ENCODE assay signal across 10 cellular contexts in genomic region chr19:38842439-38843174, GRCh38. TPM values are rescaled to one million over a fixed set of nuclear protein-coding genes. Genes with fewer than 3 reads are reported as not detected.
DNase-seq lines count a peak whose midpoint lies in the region; ATAC-seq and TF ChIP-seq lines count a peak whose summit lies in the region.
"Had no signal": no experiment of that assay in that cellular context is flagged by ENCODE, and none has a peak within 500 bp of the region (broad histone marks: within the 10 kb centered on the region; RNA-seq: fewer than 3 reads in every experiment).

No MANE protein-coding gene starts in this region.

- no peak overlapping the region for H3K4me3 Mint-ChIP-seq in chondrocyte (ENCODE audit: unreplicated experiment)

- peaks cover 62% of the 10 kb centered on the region for H3K36me3 Mint-ChIP-seq in chondrocyte (ENCODE audit: low read depth)

- in situ Hi-C loops in HAP-1 (cut with MboI; ENCODE audit: low sequenced_read_pairs), result no loop called here

- H3K27me3 ChIP-seq in HAP-1 (ENCODE audit: low read depth), result no peaks in the 10 kb centered on the region

- peaks cover 15% of the 10 kb centered on the region for H3K4me1 Mint-ChIP-seq in chondrocyte (ENCODE audit: low read depth)

- DNase-seq in GM03348 (ENCODE audit: low spot score), result peak; percentile 0
- DNase-seq in activated CD4-positive, alpha-beta T cell treated with anti-CD3 and anti-CD28 coated beads, Interleukin-2, amount 50 U/mL, for 4 hours, result peak; percentile 44 to 48
- no peak for DNase-seq in chondrocyte (ENCODE audit: low spot score)
- peak; percentile 55 to 58 for DNase-seq in stimulated activated CD4-positive, alpha-beta T cell treated with anti-CD3 and anti-CD28 coated beads, Interleukin-2, amount 100 ng/mL, for 24 hours
- DNase-seq in NCI-H2029 treated with DMSO at 0.1 percent for 48 hours (lab: John Stamatoyannopoulos, UW), result no peak
- DNase-seq in NCI-H1436 (lab: John Stamatoyannopoulos, UW), result no peak
- no peak for DNase-seq in HAP-1 (ENCODE audit: low spot score in 2 of 2)
- DNase-seq: NCI-H524 had no signal

- no peak for TF ChIP-seq CTCF in chondrocyte (IDR thresholded peaks at IDR 0.05)

- H3K27me3 Mint-ChIP-seq in chondrocyte (ENCODE audit: low read depth), result no peaks in the 10 kb centered on the region

- H3K4me3 ChIP-seq in HAP-1, result no peak overlapping the region

- peaks cover 97% of the 10 kb centered on the region for H3K36me3 ChIP-seq in HAP-1 (replicated peaks)

- no peaks in the 10 kb centered on the region for H3K9me3 Mint-ChIP-seq in chondrocyte (ENCODE audit: low read depth)

- ATAC-seq in HG03039 (IDR thresholded peaks at IDR 0.05; ENCODE audit: unreplicated experiment), result no peak

- H3K27ac Mint-ChIP-seq in chondrocyte (ENCODE audit: unreplicated experiment), result peak overlapping the region; percentile 24

- no peaks in the 10 kb centered on the region for H3K9me3 ChIP-seq in HAP-1

- peaks cover 5% of the 10 kb centered on the region for H3K4me1 ChIP-seq in HAP-1

RNA-seq across cellular contexts. Expression of gene HNRNPL, which starts 7.2 kb away (rescaled TPM):
- 214 to 255 TPM (median 222 TPM) in 3 replicates for total RNA-seq in chondrocyte

RNA-seq across cellular contexts. Expression of gene ECH1, which starts 11.0 kb away (rescaled TPM):
- 94.9 to 112 TPM (median 94.9 TPM) in 3 replicates for total RNA-seq in chondrocyte

RNA-seq across cellular contexts. Expression of gene LGALS4, which starts 29.9 kb away (rescaled TPM):
- 0.75 TPM in 1 of 3 replicates, not detected in the others for total RNA-seq in chondrocyte
- total RNA-seq: Daoy had no signal

RNA-seq across cellular contexts. Expression of gene RINL, which starts 35.5 kb away (rescaled TPM):
- total RNA-seq in chondrocyte, result 0.65 to 0.92 TPM (median 0.92 TPM) in 3 replicates

RNA-seq across cellular contexts. Expression of gene LGALS7B, which starts 53.6 kb away (rescaled TPM):
- total RNA-seq in chondrocyte, result not detected in 3 replicates
- total RNA-seq: Daoy had no signal

Comparison
In these comparisons a context has a peak if more than half of its experiments do, and no peak if none do; other contexts are left out.
1. DNase-seq: peak in GM03348 (single experiment), activated CD4-positive, alpha-beta T cell treated with anti-CD3 and anti-CD28 coated beads, Interleukin-2, amount 50 U/mL, for 4 hours (2 of 2) and stimulated activated CD4-positive, alpha-beta T cell treated with anti-CD3 and anti-CD28 coated beads, Interleukin-2, amount 100 ng/mL, for 24 hours (2 of 2); none in chondrocyte (single experiment), NCI-H2029 treated with DMSO at 0.1 percent for 48 hours (single experiment), NCI-H1436 (single experiment) and HAP-1 (0 of 2).